8 cellular contexts compared by ENCODE assay signal in the genomic region with DNA sequence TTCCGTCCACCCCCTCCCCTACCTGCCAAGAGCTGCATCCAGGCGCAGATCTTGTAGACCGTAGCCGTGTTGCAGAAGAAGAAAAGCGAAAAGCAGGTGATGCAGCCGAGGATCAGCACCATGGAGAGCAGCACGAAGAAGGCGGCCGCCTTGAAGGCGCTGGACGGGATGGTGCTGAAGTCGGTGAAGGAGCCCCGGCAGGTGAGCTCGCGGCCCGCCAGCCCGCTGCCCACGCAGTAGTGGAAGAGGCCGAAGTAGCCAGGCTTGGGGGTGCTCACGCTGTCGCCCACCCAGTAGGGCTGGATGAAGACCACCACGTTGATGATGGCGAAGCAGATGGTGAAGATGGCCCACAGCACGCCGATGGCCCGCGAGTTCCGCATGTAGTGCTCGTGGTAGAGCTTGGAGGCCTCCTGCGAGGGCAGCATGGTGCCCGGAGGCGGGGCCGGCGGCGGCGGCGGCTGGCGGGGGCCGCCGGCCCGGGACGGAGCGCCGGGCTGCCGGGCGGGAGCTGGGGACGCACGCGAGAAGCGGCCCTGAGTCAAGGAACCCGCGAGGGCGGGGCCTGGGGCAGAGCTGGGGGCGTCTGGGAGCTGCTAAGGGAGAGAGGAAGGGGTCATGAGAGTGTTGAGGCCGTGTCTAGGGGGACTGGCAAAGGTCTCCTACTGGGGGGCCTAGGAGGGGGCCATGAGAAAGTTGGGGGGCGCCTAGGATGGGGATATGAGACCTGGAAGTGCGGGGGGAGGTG. TPM values are rescaled to one million over a fixed set of nuclear protein-coding genes. Genes with fewer than 3 reads are reported as not detected.
DNase-seq lines count a peak whose midpoint lies in the region; ATAC-seq, FAIRE-seq and TF ChIP-seq lines count a peak whose summit lies in the region.

No MANE protein-coding gene starts in this region.

- ATAC-seq in left lung = peak; percentile 85
- ATAC-seq in HG03175 (IDR thresholded peaks at IDR 0.05; ENCODE audit: unreplicated experiment) = no peak
- no peak for ATAC-seq in GM21576 (IDR thresholded peaks at IDR 0.05; ENCODE audit: unreplicated experiment)

- H3K9me3 ChIP-seq in left lung = no peaks in the 10 kb centered on the region

- TF ChIP-seq CTCF in GM06990 (IDR thresholded peaks at IDR 0.05; ENCODE audit: insufficient read depth, low read length, poor library complexity, severe bottlenecking) (no peak), bronchial epithelial cell (IDR thresholded peaks at IDR 0.05; ENCODE audit: insufficient read depth, low read length, severe bottlenecking) (no peak), left lung (IDR thresholded peaks at IDR 0.05) (no peak)

- no peak for FAIRE-seq in bronchial epithelial cell (lab: Jason Lieb, UNC)

- no peak overlapping the region for H3K4me3 ChIP-seq in GM06990 (replicated peaks; ENCODE audit: low read depth, low read length)
- H3K4me3 ChIP-seq in bronchial epithelial cell (ENCODE audit: low read depth, low read length) = no peak overlapping the region
- no peak overlapping the region for H3K4me3 ChIP-seq in left lung

- peak; percentile 14 for DNase-seq in GM06990 (ENCODE audit: extremely low read depth, insufficient read length)
- peak; percentile 45 for DNase-seq in bronchial epithelial cell (ENCODE audit: low read depth)
- DNase-seq in left lung = peak in 1 of 2 donors; percentile 51
- DNase-seq in stromal cell of bone marrow (ENCODE audit: low read depth) = peak; percentile 8
- DNase-seq in NCI-H2107 (lab: John Stamatoyannopoulos, UW) = no peak

- H3K27ac ChIP-seq in left lung = no peak overlapping the region

- H3K27me3 ChIP-seq in GM06990 (replicated peaks; ENCODE audit: control insufficient read depth, insufficient read depth, low read length) (no peaks in the 10 kb centered on the region), bronchial epithelial cell (ENCODE audit: control insufficient read depth, insufficient read depth, low read length) (peaks cover 5% of the 10 kb centered on the region), left lung (peaks cover 16 to 81% of the 10 kb centered on the region in 2 donors)

- no peaks in the 10 kb centered on the region for H3K4me1 ChIP-seq in left lung

- intact Hi-C loops in left lung (cut with DNase I) = no loop called here

- no peaks in the 10 kb centered on the region for H3K36me3 ChIP-seq in GM06990 (ENCODE audit: control insufficient read depth, insufficient read depth, low read length)
- H3K36me3 ChIP-seq in bronchial epithelial cell (ENCODE audit: control insufficient read depth, insufficient read depth, low read length) = no peaks in the 10 kb centered on the region
- H3K36me3 ChIP-seq in left lung = no peaks in the 10 kb centered on the region

TF ChIP-seq in PFSK-1, 5 proteins besides CTCF, POLR2A, EP300 and RAD21:
- TF ChIP-seq TAF1 (IDR thresholded peaks at IDR 0.05; ENCODE audit: borderline replicate concordance, insufficient read depth, low read length) (no peak), FOXP2 (optimal IDR thresholded peaks at IDR 0.05; ENCODE audit: borderline replicate concordance, extremely low read depth, extremely low read length, insufficient read depth) (no peak), SIN3A (IDR thresholded peaks at IDR 0.05; ENCODE audit: borderline replicate concordance, insufficient read depth, low read length) (no peak), POLR2AphosphoS5 (IDR thresholded peaks at IDR 0.05; ENCODE audit: low read depth, low read length) (no peak)
- TF ChIP-seq, protein P1, sequence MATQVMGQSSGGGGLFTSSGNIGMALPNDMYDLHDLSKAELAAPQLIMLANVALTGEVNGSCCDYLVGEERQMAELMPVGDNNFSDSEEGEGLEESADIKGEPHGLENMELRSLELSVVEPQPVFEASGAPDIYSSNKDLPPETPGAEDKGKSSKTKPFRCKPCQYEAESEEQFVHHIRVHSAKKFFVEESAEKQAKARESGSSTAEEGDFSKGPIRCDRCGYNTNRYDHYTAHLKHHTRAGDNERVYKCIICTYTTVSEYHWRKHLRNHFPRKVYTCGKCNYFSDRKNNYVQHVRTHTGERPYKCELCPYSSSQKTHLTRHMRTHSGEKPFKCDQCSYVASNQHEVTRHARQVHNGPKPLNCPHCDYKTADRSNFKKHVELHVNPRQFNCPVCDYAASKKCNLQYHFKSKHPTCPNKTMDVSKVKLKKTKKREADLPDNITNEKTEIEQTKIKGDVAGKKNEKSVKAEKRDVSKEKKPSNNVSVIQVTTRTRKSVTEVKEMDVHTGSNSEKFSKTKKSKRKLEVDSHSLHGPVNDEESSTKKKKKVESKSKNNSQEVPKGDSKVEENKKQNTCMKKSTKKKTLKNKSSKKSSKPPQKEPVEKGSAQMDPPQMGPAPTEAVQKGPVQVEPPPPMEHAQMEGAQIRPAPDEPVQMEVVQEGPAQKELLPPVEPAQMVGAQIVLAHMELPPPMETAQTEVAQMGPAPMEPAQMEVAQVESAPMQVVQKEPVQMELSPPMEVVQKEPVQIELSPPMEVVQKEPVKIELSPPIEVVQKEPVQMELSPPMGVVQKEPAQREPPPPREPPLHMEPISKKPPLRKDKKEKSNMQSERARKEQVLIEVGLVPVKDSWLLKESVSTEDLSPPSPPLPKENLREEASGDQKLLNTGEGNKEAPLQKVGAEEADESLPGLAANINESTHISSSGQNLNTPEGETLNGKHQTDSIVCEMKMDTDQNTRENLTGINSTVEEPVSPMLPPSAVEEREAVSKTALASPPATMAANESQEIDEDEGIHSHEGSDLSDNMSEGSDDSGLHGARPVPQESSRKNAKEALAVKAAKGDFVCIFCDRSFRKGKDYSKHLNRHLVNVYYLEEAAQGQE (IDR thresholded peaks at IDR 0.05; ENCODE audit: insufficient read depth in 1 of 2, low read depth in 2 of 2, low read length in 2 of 2) = peak; percentile 96

RNA-seq across cellular contexts. Expression of gene LHFPL4, which starts 1.2 kb away (rescaled TPM):
- 0.33 TPM for polyA plus RNA-seq in PFSK-1 (2012; ENCODE audit: insufficient read length, low read depth)
- total RNA-seq in bronchial epithelial cell (not detected in 2 replicates), left lung (not detected)
